In the genomic region with DNA sequence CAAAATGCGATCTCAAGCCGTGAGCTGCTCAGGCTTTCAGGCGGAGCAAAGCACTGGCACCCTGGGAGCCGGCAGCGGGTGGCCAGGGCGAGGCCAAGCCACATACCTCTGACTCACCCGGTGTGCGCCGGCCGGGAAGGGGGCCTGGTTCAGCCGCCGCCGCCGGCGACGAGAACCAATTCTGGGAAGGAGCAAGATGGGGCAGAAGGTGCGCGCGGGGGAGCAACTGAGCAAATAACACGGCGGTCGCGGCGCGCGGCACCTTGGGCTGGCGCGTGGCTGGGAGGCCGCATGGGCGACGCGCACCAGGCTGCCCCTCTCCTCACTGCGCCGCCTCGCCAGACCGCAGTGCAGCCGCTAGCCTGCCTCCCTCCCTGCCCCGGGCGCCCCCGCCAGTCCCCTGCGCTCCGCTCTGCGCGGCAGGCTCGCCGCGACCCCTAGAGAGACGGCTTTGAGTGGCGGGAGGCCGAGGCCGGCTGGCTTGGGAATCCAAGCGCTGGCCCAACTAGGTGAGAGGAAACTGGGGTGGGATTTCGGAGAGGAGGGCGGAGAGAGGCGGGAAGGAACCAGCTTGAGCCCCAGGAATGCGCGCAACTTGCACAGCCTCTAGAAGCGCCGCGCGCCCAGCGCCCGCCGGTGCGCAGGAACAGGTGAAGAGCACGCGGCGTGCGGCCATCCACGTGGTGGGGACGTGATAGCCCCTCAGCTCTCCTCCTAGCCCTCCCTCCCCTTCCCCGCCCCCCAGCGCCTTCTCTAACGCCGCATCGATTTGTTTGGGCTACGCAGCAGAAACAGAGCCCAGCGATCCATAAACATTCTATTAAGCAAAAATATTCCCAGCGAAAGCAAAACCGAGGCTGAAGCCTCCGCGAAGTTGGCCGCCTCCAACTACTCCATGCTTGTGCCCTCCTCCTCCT, we compare ENCODE assay signal across 1 cellular context.
TF ChIP-seq lines count a peak whose summit lies in the region.

No MANE protein-coding gene starts in this region.

TF ChIP-seq in H1, 55 proteins besides CTCF, POLR2A, EP300 and RAD21:
- TF ChIP-seq CREB1 (IDR thresholded peaks at IDR 0.05) (peak; percentile 88), SIX5 (IDR thresholded peaks at IDR 0.05; ENCODE audit: low read depth, low read length) (no peak), TEAD4 (IDR thresholded peaks at IDR 0.05; ENCODE audit: low read depth, low read length) (peak; percentile 93), JUN (IDR thresholded peaks at IDR 0.05; ENCODE audit: low read depth, low read length) (no peak), CEBPB (IDR thresholded peaks at IDR 0.05; ENCODE audit: low read depth, low read length) (no peak), SAP30 (IDR thresholded peaks at IDR 0.05; ENCODE audit: insufficient read depth, insufficient replicate concordance, low read length) (no peak), ASH2L (IDR thresholded peaks at IDR 0.05; ENCODE audit: low read length) (no peak), RFX5 (IDR thresholded peaks at IDR 0.05; ENCODE audit: borderline replicate concordance, low read depth, low read length) (no peak), CBX5 (IDR thresholded peaks at IDR 0.05; ENCODE audit: low read depth, low read length) (no peak), TAF7 (optimal IDR thresholded peaks at IDR 0.05; ENCODE audit: borderline replicate concordance, low read depth, low read length) (no peak), ZNF274 (IDR thresholded peaks at IDR 0.05; ENCODE audit: borderline replicate concordance, extremely low read depth, low read length) (no peak), POU5F1 (IDR thresholded peaks at IDR 0.05; ENCODE audit: low read depth, low read length) (no peak), HDAC6 (IDR thresholded peaks at IDR 0.05; ENCODE audit: low read depth, low read length) (no peak), GTF2F1 (IDR thresholded peaks at IDR 0.05; ENCODE audit: borderline replicate concordance, low read depth, low read length) (no peak), SUZ12 (IDR thresholded peaks at IDR 0.05; ENCODE audit: low read length) (no peak), FOSL1 (IDR thresholded peaks at IDR 0.05; ENCODE audit: insufficient read depth, low read depth, low read length) (no peak), CHD7 (IDR thresholded peaks at IDR 0.05; ENCODE audit: insufficient replicate concordance, low read length) (no peak), EZH2 (IDR thresholded peaks at IDR 0.05; ENCODE audit: low read depth, low read length, severe bottlenecking) (no peak), HDAC2 (IDR thresholded peaks at IDR 0.05; ENCODE audit: borderline replicate concordance in 1 of 2, low read depth in 2 of 2, low read length in 2 of 2) (no peak), MAFK (IDR thresholded peaks at IDR 0.05; ENCODE audit: low read depth, low read length) (no peak), SP1 (IDR thresholded peaks at IDR 0.05; ENCODE audit: low read depth, low read length) (no peak), BRCA1 (IDR thresholded peaks at IDR 0.05; ENCODE audit: low read depth, low read length) (no peak), SP4 (IDR thresholded peaks at IDR 0.05; ENCODE audit: low read length) (no peak), SIN3A (conservative IDR thresholded peaks at IDR 0.05 in 1 of 2, IDR thresholded peaks at IDR 0.05 in 1 of 2; ENCODE audit: low read depth in 1 of 2, low read length in 2 of 2) (no peak), EGR1 (IDR thresholded peaks at IDR 0.05; ENCODE audit: borderline replicate concordance, low read depth, low read length) (no peak), POLR2AphosphoS5 (IDR thresholded peaks at IDR 0.05; ENCODE audit: low read depth, low read length) (peak; percentile 68), CHD1 (IDR thresholded peaks at IDR 0.05; ENCODE audit: low read depth, low read length) (no peak), BCL11A (IDR thresholded peaks at IDR 0.05; ENCODE audit: low read depth in 2 of 2, low read length in 2 of 2) (no peak), TBP (IDR thresholded peaks at IDR 0.05; ENCODE audit: low read depth, low read length) (0 out of 2 replicates have a peak, but pooled peaks have one; percentile 11), SIRT6 (IDR thresholded peaks at IDR 0.05; ENCODE audit: low read length) (no peak), SP2 (IDR thresholded peaks at IDR 0.05; ENCODE audit: low read length) (no peak), KDM4A (IDR thresholded peaks at IDR 0.05; ENCODE audit: low read depth, low read length, severe bottlenecking) (peak; percentile 78), KDM1A (IDR thresholded peaks at IDR 0.05; ENCODE audit: borderline replicate concordance, low read length) (no peak), YY1 (IDR thresholded peaks at IDR 0.05; ENCODE audit: low read depth, low read length) (no peak), BACH1 (IDR thresholded peaks at IDR 0.05; ENCODE audit: low read length) (no peak), KDM5A (IDR thresholded peaks at IDR 0.05; ENCODE audit: low read length) (no peak), TAF1 (IDR thresholded peaks at IDR 0.05; ENCODE audit: low read depth, low read length) (peak; percentile 19; the same call in 1 of the 2 replicates), SRF (IDR thresholded peaks at IDR 0.05; ENCODE audit: low read depth, low read length) (no peak), RNF2 (IDR thresholded peaks at IDR 0.05; ENCODE audit: borderline replicate concordance, low read depth, low read length, missing control alignments, poor library complexity, severe bottlenecking) (no peak), NRF1 (IDR thresholded peaks at IDR 0.05; ENCODE audit: low read depth, low read length) (no peak), RXRA (IDR thresholded peaks at IDR 0.05; ENCODE audit: insufficient read depth, low read depth, low read length) (no peak), CBX8 (IDR thresholded peaks at IDR 0.05; ENCODE audit: borderline replicate concordance, low read depth, low read length) (no peak), RBBP5 (IDR thresholded peaks at IDR 0.05; ENCODE audit: borderline replicate concordance, low read depth, low read length) (no peak; the same call in none of the 2 replicates), USF2 (IDR thresholded peaks at IDR 0.05; ENCODE audit: low read length) (no peak), GABPA (IDR thresholded peaks at IDR 0.05; ENCODE audit: borderline replicate concordance, insufficient read depth, low read length) (no peak), NANOG (IDR thresholded peaks at IDR 0.05; ENCODE audit: insufficient read depth, low read depth, low read length, poor library complexity, severe bottlenecking) (no peak), PHF8 (conservative IDR thresholded peaks at IDR 0.05; ENCODE audit: low read depth, low read length) (0 out of 2 replicates have a peak, but pooled peaks have one; percentile 13), JUND (IDR thresholded peaks at IDR 0.05; ENCODE audit: low read length) (no peak; the same call in 1 of the 2 replicates), CHD2 (IDR thresholded peaks at IDR 0.05; ENCODE audit: low read length) (no peak), TCF12 (IDR thresholded peaks at IDR 0.05; ENCODE audit: low read depth, low read length) (peak; percentile 73; the same call in 1 of the 2 replicates), CTBP2 (IDR thresholded peaks at IDR 0.05; ENCODE audit: borderline replicate concordance, insufficient read depth, insufficient read length, low read length) (no peak)
- TF ChIP-seq, protein P1, sequence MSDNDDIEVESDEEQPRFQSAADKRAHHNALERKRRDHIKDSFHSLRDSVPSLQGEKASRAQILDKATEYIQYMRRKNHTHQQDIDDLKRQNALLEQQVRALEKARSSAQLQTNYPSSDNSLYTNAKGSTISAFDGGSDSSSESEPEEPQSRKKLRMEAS (IDR thresholded peaks at IDR 0.05): peak; percentile 98
- TF ChIP-seq, protein P2, sequence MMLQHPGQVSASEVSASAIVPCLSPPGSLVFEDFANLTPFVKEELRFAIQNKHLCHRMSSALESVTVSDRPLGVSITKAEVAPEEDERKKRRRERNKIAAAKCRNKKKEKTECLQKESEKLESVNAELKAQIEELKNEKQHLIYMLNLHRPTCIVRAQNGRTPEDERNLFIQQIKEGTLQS (IDR thresholded peaks at IDR 0.05; ENCODE audit: insufficient read depth, low read depth, low read length): no peak
- TF ChIP-seq, protein P3, sequence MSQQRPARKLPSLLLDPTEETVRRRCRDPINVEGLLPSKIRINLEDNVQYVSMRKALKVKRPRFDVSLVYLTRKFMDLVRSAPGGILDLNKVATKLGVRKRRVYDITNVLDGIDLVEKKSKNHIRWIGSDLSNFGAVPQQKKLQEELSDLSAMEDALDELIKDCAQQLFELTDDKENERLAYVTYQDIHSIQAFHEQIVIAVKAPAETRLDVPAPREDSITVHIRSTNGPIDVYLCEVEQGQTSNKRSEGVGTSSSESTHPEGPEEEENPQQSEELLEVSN (IDR thresholded peaks at IDR 0.05): peak; percentile 93
- TF ChIP-seq, protein P4, sequence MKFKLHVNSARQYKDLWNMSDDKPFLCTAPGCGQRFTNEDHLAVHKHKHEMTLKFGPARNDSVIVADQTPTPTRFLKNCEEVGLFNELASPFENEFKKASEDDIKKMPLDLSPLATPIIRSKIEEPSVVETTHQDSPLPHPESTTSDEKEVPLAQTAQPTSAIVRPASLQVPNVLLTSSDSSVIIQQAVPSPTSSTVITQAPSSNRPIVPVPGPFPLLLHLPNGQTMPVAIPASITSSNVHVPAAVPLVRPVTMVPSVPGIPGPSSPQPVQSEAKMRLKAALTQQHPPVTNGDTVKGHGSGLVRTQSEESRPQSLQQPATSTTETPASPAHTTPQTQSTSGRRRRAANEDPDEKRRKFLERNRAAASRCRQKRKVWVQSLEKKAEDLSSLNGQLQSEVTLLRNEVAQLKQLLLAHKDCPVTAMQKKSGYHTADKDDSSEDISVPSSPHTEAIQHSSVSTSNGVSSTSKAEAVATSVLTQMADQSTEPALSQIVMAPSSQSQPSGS (IDR thresholded peaks at IDR 0.05; ENCODE audit: low read length): no peak
